Comparison of ENCODE assay signal across 8 cellular contexts in genomic region chr7:50369408-50370026, GRCh38.
A peak's percentile ranks its signal among the peaks of the same experiment; 100 is the strongest.
DNase-seq lines count a peak whose midpoint lies in the region; ATAC-seq and TF ChIP-seq lines count a peak whose summit lies in the region.

No MANE protein-coding gene starts in this region.

- H3K4me1 ChIP-seq in suprapubic skin = no peaks in the 10 kb centered on the region

- 73% methylated on average over 6 of the region's 6 CpGs for WGBS in suprapubic skin

- no peak overlapping the region for H3K27ac ChIP-seq in suprapubic skin

- no peak for ATAC-seq in GM19455 (IDR thresholded peaks at IDR 0.05; ENCODE audit: unreplicated experiment)
- ATAC-seq in GM21786 (IDR thresholded peaks at IDR 0.05; ENCODE audit: unreplicated experiment) = no peak

- no peaks in the 10 kb centered on the region for H3K9me3 ChIP-seq in suprapubic skin

- H3K4me3 ChIP-seq in epithelial cell of proximal tubule (ENCODE audit: low read depth, low read length) (no peak overlapping the region), suprapubic skin (no peak overlapping the region)

- TF ChIP-seq CTCF in epithelial cell of proximal tubule (conservative IDR thresholded peaks at IDR 0.05; ENCODE audit: low read depth, low read length) (peak; percentile 69), suprapubic skin (IDR thresholded peaks at IDR 0.05) (peak; percentile 13 to 39)

- no peaks in the 10 kb centered on the region for H3K36me3 ChIP-seq in suprapubic skin

- H3K27me3 ChIP-seq in suprapubic skin = no peaks in the 10 kb centered on the region

- peak in 2 of 3 experiments; percentile 37 for DNase-seq in NCI-H1417 (lab: John Stamatoyannopoulos, UW)
- DNase-seq in NCI-H1417 treated with DMSO at 0.1 percent for 48 hours (lab: John Stamatoyannopoulos, UW) = no peak
- DNase-seq in HT1080 (ENCODE audit: low read depth) = peak; percentile 47
- DNase-seq in SHP77 treated with DMSO at 0.1 percent for 48 hours (lab: John Stamatoyannopoulos, UW) = peak; percentile 24
- no peak for DNase-seq in epithelial cell of proximal tubule (ENCODE audit: low read depth)
- DNase-seq in suprapubic skin (ENCODE audit: low spot score in 2 of 2) = no peak

- no peak for TF ChIP-seq POLR2A in suprapubic skin (IDR thresholded peaks at IDR 0.05)

- TF ChIP-seq EP300 in suprapubic skin (IDR thresholded peaks at IDR 0.05) = no peak

Comparison
In these comparisons a context has a peak if more than half of its experiments do, and no peak if none do; other contexts are left out.
1. DNase-seq: peak in NCI-H1417 (2 of 3), HT1080 (single experiment) and SHP77 treated with DMSO at 0.1 percent for 48 hours (single experiment); none in NCI-H1417 treated with DMSO at 0.1 percent for 48 hours (single experiment), epithelial cell of proximal tubule (single experiment) and suprapubic skin (0 of 2).